Comparison of ENCODE assay signal across 16 cellular contexts in genomic region chr4:55604996-55605395, GRCh38. TPM values are rescaled to one million over a fixed set of nuclear protein-coding genes. Genes with fewer than 3 reads are reported as not detected.
A peak's percentile ranks its signal among the peaks of the same experiment; 100 is the strongest.
DNase-seq lines count a peak whose midpoint lies in the region; ATAC-seq, FAIRE-seq and TF ChIP-seq lines count a peak whose summit lies in the region.
"Had no signal": no experiment of that assay in that cellular context is flagged by ENCODE, and none has a peak within 500 bp of the region (broad histone marks: within the 10 kb centered on the region; RNA-seq: fewer than 3 reads in every experiment).

No MANE protein-coding gene starts in this region.

- no peaks in the 10 kb centered on the region for H3K79me2 ChIP-seq in osteoblast (ENCODE audit: insufficient read depth, low read length)

- H3K9me3 ChIP-seq in WERI-Rb-1 (ENCODE audit: severe bottlenecking), result no peaks in the 10 kb centered on the region
- H3K9me3 ChIP-seq in osteoblast (ENCODE audit: low read depth, low read length), result no peaks in the 10 kb centered on the region
- no peaks in the 10 kb centered on the region for H3K9me3 ChIP-seq in Caco-2

- H3K9me3 Mint-ChIP-seq in Caco-2 (ENCODE audit: unreplicated experiment), result no peaks in the 10 kb centered on the region
- H3K9me3 Mint-ChIP-seq: CD4-positive, alpha-beta T cell; HFFc6 had no signal

- H3K27ac ChIP-seq in WERI-Rb-1 (peak overlapping the region; percentile 54), osteoblast (ENCODE audit: low read depth, low read length) (no peak overlapping the region)

- no peak overlapping the region for H3K4me3 Mint-ChIP-seq in Caco-2 (ENCODE audit: unreplicated experiment)
- H3K4me3 Mint-ChIP-seq: B cell; CD4-positive, alpha-beta T cell; HFFc6 had no signal

- no peaks in the 10 kb centered on the region for H3K27me3 ChIP-seq in WERI-Rb-1 (ENCODE audit: insufficient read depth, low read depth, severe bottlenecking)
- peaks cover 9% of the 10 kb centered on the region for H3K27me3 ChIP-seq in osteoblast (ENCODE audit: insufficient read depth, low read length)
- H3K27me3 ChIP-seq in Caco-2 (replicated peaks; ENCODE audit: control insufficient read depth, insufficient read depth, low read length), result no peaks in the 10 kb centered on the region

- H3K4me1 Mint-ChIP-seq in Caco-2 (ENCODE audit: low read depth, unreplicated experiment), result peaks cover 2% of the 10 kb centered on the region
- H3K4me1 Mint-ChIP-seq: B cell had no signal

- peaks cover 2% of the 10 kb centered on the region for H3K27me3 Mint-ChIP-seq in Caco-2 (ENCODE audit: insufficient read depth, unreplicated experiment)

- BruUV-seq in Caco-2 (replicated peaks; lab: Mats Ljungman, UMichigan), result no TSS peak

- DNase-seq in D721Med (ENCODE audit: insufficient read length, low spot score), result peak; percentile 22
- DNase-seq in NCI-H524 (lab: John Stamatoyannopoulos, UW), result peak; percentile 61 to 83
- peak; percentile 62 for DNase-seq in WERI-Rb-1
- no peak for DNase-seq in osteoblast (ENCODE audit: insufficient read length, low spot score, missing footprints)
- no peak for DNase-seq in Caco-2
- no peak for DNase-seq in AML-193 (lab: John Stamatoyannopoulos, UW)
- DNase-seq: ACHN; C1 segment of cervical spinal cord; CD4-positive, alpha-beta T cell; GF-D8; HCEC 1CT; HFFc6 had no signal

- FAIRE-seq in D721Med (lab: Jason Lieb, UNC), result peak; percentile 84
- FAIRE-seq: HTR-8/SVneo had no signal

- intact Hi-C loops in Caco-2 (cut with micrococcal nuclease; ENCODE audit: unreplicated experiment), result no loop called here

- no peaks in the 10 kb centered on the region for H3K36me3 ChIP-seq in WERI-Rb-1
- no peaks in the 10 kb centered on the region for H3K36me3 ChIP-seq in osteoblast (ENCODE audit: insufficient read depth, low read length)
- H3K36me3 ChIP-seq in Caco-2 (ENCODE audit: control insufficient read depth, insufficient read depth, low read length), result no peaks in the 10 kb centered on the region

- H3K36me3 Mint-ChIP-seq in Caco-2 (ENCODE audit: insufficient read depth, unreplicated experiment), result no peaks in the 10 kb centered on the region

- POLR2A ChIA-PET in Caco-2 (lab: Charles Lee), result no interaction called here

- no peak for ATAC-seq in GM18520 (IDR thresholded peaks at IDR 0.05; ENCODE audit: unreplicated experiment)

- no peak for TF ChIP-seq CTCF in D721Med (IDR thresholded peaks at IDR 0.05; ENCODE audit: insufficient read depth, missing control alignments)
- no peak for TF ChIP-seq CTCF in WERI-Rb-1 (IDR thresholded peaks at IDR 0.05; ENCODE audit: low read depth, low read length)
- no peak for TF ChIP-seq CTCF in osteoblast (IDR thresholded peaks at IDR 0.05; ENCODE audit: extremely low read depth, low read depth, low read length)
- no peak for TF ChIP-seq CTCF in Caco-2 (IDR thresholded peaks at IDR 0.05; ENCODE audit: insufficient read depth in 1 of 2, low read depth in 1 of 2, low read length in 1 of 2, severe bottlenecking in 1 of 2, unreplicated experiment in 1 of 2)

- CTCF ChIA-PET in Caco-2 (lab: Charles Lee), result no interaction called here

- peak overlapping the region; percentile 49 for H2AFZ ChIP-seq in osteoblast (ENCODE audit: low read length)

- H3K4me3 ChIP-seq in WERI-Rb-1 (ENCODE audit: low read depth, low read length) (peak overlapping the region; percentile 48), osteoblast (ENCODE audit: insufficient read depth, low read length) (no peak overlapping the region), Caco-2 (ENCODE audit: low read depth, low read length) (no peak overlapping the region)

- no peak overlapping the region for H3K27ac Mint-ChIP-seq in Caco-2 (ENCODE audit: unreplicated experiment)
- H3K27ac Mint-ChIP-seq: B cell; CD4-positive, alpha-beta T cell; HFFc6 had no signal

- H3K4me1 ChIP-seq in osteoblast (ENCODE audit: insufficient read depth, low read length), result no peaks in the 10 kb centered on the region
- H3K4me1 ChIP-seq in Caco-2, result no peaks in the 10 kb centered on the region

- H3K4me2 ChIP-seq in osteoblast (ENCODE audit: insufficient read depth, low read length), result no peak overlapping the region

- H4K20me1 ChIP-seq in osteoblast (ENCODE audit: insufficient read depth, low read length), result no peaks in the 10 kb centered on the region

RNA-seq across cellular contexts. Expression of gene PDCL2, which starts 13.0 kb away (rescaled TPM):
- not detected in 2 replicates for total RNA-seq in osteoblast
- not detected in 2 replicates for total RNA-seq in Caco-2 (2022)
- total RNA-seq: B cell; CD4-positive, alpha-beta T cell; H4; HFFc6 had no signal

RNA-seq across cellular contexts. Expression of gene NMU, which starts 31.1 kb away (rescaled TPM):
- total RNA-seq in osteoblast (not detected in 2 replicates), Caco-2 (2022) (not detected in 2 replicates)
- total RNA-seq: B cell; CD4-positive, alpha-beta T cell; HFFc6 had no signal

RNA-seq across cellular contexts. Expression of gene CLOCK, which starts 58.3 kb away (rescaled TPM):
- total RNA-seq in osteoblast (34.4 and 44.8 TPM in 2 replicates), Caco-2 (2022) (9.5 and 12.0 TPM in 2 replicates)

Comparison
In these comparisons a context has a peak if more than half of its experiments do, and no peak if none do; other contexts are left out.
1. DNase-seq: peak in D721Med (single experiment), NCI-H524 (2 of 2) and WERI-Rb-1 (single experiment); none in osteoblast (single experiment), Caco-2 (0 of 2) and AML-193 (0 of 2).